Comparison of ENCODE assay signal across 1 cellular context in genomic region chr17:17921192-17922082, GRCh38.
TF ChIP-seq lines count a peak whose summit lies in the region.

No MANE protein-coding gene starts in this region.

TF ChIP-seq in HepG2, 621 proteins besides CTCF, POLR2A, EP300 and RAD21 (continued from another document):
- TF ChIP-seq SOX13 (IDR thresholded peaks at IDR 0.05) (no peak), SOX13 (CRISPR knock-in tag; conservative IDR thresholded peaks at IDR 0.05 in 1 of 2, IDR thresholded peaks at IDR 0.05 in 1 of 2) (peak in 1 of 2 experiments; percentile 47; a peak in 1 of 4 replicates), HNRNPUL1 (IDR thresholded peaks at IDR 0.05; ENCODE audit: low read depth, low read length) (no peak), ASH2L (IDR thresholded peaks at IDR 0.05; ENCODE audit: insufficient read length, low read depth, low read length) (peak; percentile 36), HNF4A (CRISPR knock-in tag; IDR thresholded peaks at IDR 0.05) (peak; percentile 39), ZNF543 (CRISPR knock-in tag; IDR thresholded peaks at IDR 0.05) (peak; percentile 39; the same call in 1 of the 2 replicates), RARA (CRISPR knock-in tag; IDR thresholded peaks at IDR 0.05) (0 out of 2 replicates have a peak, but pooled peaks have one; percentile 21)
